Comparison of ENCODE assay signal across 9 cellular contexts in genomic region chr12:6937481-6938352, GRCh38. TPM values are rescaled to one million over a fixed set of nuclear protein-coding genes. Genes with fewer than 3 reads are reported as not detected.
DNase-seq lines count a peak whose midpoint lies in the region; ATAC-seq and TF ChIP-seq lines count a peak whose summit lies in the region.
"Had no signal": no experiment of that assay in that cellular context is flagged by ENCODE, and none has a peak within 500 bp of the region (broad histone marks: within the 10 kb centered on the region; RNA-seq: fewer than 3 reads in every experiment).

No MANE protein-coding gene starts in this region.

- H3K4me1 Mint-ChIP-seq in WTC11 (peaks cover 29% of the 10 kb centered on the region), immature natural killer cell (peaks cover 23 to 28% of the 10 kb centered on the region in 2 donors)

- CTCF ChIA-PET in WTC11 (lab: Charles Lee): interaction anchor here (0.6 to 6.9 kb wide), 21 partner anchors 8 to 176 kb away, joined by 3 to 93 read pairs (median 4); partner anchors contain the start of genes ATN1, CDCA3, ENO2 and LPCAT3

- H3K4me3 Mint-ChIP-seq in WTC11 (peak overlapping the region; percentile 69), immature natural killer cell (peak overlapping the region; percentile 77 to 85 (median 84))

- ATAC-seq in GM18873 (IDR thresholded peaks at IDR 0.05; ENCODE audit: low FRiP score, unreplicated experiment) (peak; percentile 83), HG03139 (IDR thresholded peaks at IDR 0.05; ENCODE audit: unreplicated experiment) (peak; percentile 84), WTC11 (peak; percentile 83)

- DNase-seq in AG08396 (ENCODE audit: low spot score) (peak; percentile 92), NCI-H2227 treated with DMSO at 0.1 percent for 48 hours (lab: John Stamatoyannopoulos, UW) (peak; percentile 86), WTC11 (ENCODE audit: low spot score) (peak; percentile 94), cardiac fibroblast (ENCODE audit: low read depth in 2 of 2) (peak; percentile 94 to 95), immature natural killer cell (peak; percentile 91 to 94 (median 94)), smooth muscle cell of the brain vasculature (ENCODE audit: low read depth, low spot score) (peak; percentile 90)

- H3K4me3 ChIP-seq in cardiac fibroblast (replicated peaks in 1 of 2; ENCODE audit: low read depth in 2 of 2, low read length in 2 of 2): peak overlapping the region; percentile 30 to 58

- TF ChIP-seq CTCF in WTC11 (IDR thresholded peaks at IDR 0.05): peak; percentile 92
- TF ChIP-seq CTCF in cardiac fibroblast (IDR thresholded peaks at IDR 0.05; ENCODE audit: low read depth, low read length): peak; percentile 95

- POLR2A ChIA-PET in WTC11 (lab: Charles Lee): interaction anchor here (0.6 to 4.3 kb wide), 14 partner anchors 8 to 188 kb away, joined by 3 to 44 read pairs (median 5); partner anchors contain the start of genes CDCA3, LPCAT3, SPSB2 and TPI1

- H3K27ac Mint-ChIP-seq in WTC11 (peak overlapping the region; percentile 93), immature natural killer cell (peak overlapping the region; percentile 69 to 91 (median 86))

- H3K9me3 Mint-ChIP-seq in WTC11 (no peaks in the 10 kb centered on the region), immature natural killer cell (no peaks in the 10 kb centered on the region)

- H3K27me3 Mint-ChIP-seq in WTC11 (ENCODE audit: low read depth) (no peaks in the 10 kb centered on the region), immature natural killer cell (ENCODE audit: low read depth in 3 of 3) (peaks cover 0 to 1% (median under 1%) of the 10 kb centered on the region in 3 donors)

- H3K36me3 Mint-ChIP-seq in WTC11 (peaks cover 40% of the 10 kb centered on the region), immature natural killer cell (peaks cover 0 to 8% (median 0%) of the 10 kb centered on the region in 3 donors)

TF ChIP-seq in WTC11, 78 proteins besides CTCF, POLR2A, EP300 and RAD21 (continues in another document):
- TF ChIP-seq ATF6 (CRISPR knock-in tag; IDR thresholded peaks at IDR 0.05) (no peak), USF2 (CRISPR knock-in tag; IDR thresholded peaks at IDR 0.05) (no peak; the same call in none of the 2 replicates), FOXJ3 (CRISPR knock-in tag; IDR thresholded peaks at IDR 0.05; ENCODE audit: borderline replicate concordance) (no peak; the same call in 1 of the 2 replicates), ATF3 (CRISPR knock-in tag; conservative IDR thresholded peaks at IDR 0.05) (no peak), JUN (CRISPR knock-in tag; IDR thresholded peaks at IDR 0.05) (no peak; the same call in 1 of the 2 replicates), RELA (CRISPR knock-in tag; IDR thresholded peaks at IDR 0.05; ENCODE audit: borderline replicate concordance) (peak; percentile 77; the same call in 1 of the 2 replicates), AR (CRISPR knock-in tag; IDR thresholded peaks at IDR 0.05) (no peak), CDX4 (CRISPR knock-in tag; IDR thresholded peaks at IDR 0.05; ENCODE audit: borderline replicate concordance) (no peak), RORB (CRISPR knock-in tag; IDR thresholded peaks at IDR 0.05) (no peak), ZNF219 (CRISPR knock-in tag; IDR thresholded peaks at IDR 0.05; ENCODE audit: borderline replicate concordance) (peak; percentile 82), KAT7 (CRISPR knock-in tag; IDR thresholded peaks at IDR 0.05; ENCODE audit: borderline replicate concordance) (peak; percentile 92; the same call in 1 of the 2 replicates), AFF4 (CRISPR knock-in tag; IDR thresholded peaks at IDR 0.05; ENCODE audit: borderline replicate concordance) (peak; percentile 93)

RNA-seq across cellular contexts. Expression of gene RNU7-1, which starts 5.9 kb away (rescaled TPM):
- not detected in 3 replicates for total RNA-seq in WTC11 (2021)
- not detected for polyA plus RNA-seq in immature natural killer cell
- total RNA-seq: T-helper 1 cell treated with Interleukin-12 subunit alpha and Interleukin-12 subunit beta and Interleukin-4 antibody, amounts not matched to agents 30 ng/mL and 1 ng/mL, for 36 hours had no signal

RNA-seq across cellular contexts. Expression of gene C12orf57, which starts 6.1 kb away (rescaled TPM):
- total RNA-seq in WTC11 (2021): 158 to 181 TPM (median 172 TPM) in 3 replicates
- polyA plus RNA-seq in immature natural killer cell: 100 to 1,000 TPM in 2 of 3 donors, 10 to 100 TPM in 1; 83.7 to 315 (median 170) TPM

RNA-seq across cellular contexts. Expression of gene ATN1, which starts 10.0 kb away (rescaled TPM):
- 80.0 to 87.1 TPM (median 80.5 TPM) in 3 replicates for total RNA-seq in WTC11 (2021)
- polyA plus RNA-seq in immature natural killer cell: 1 to 10 TPM in 2 of 3 donors, not detected in 1; 1.0 to 2.1 TPM

RNA-seq across cellular contexts. Expression of gene PTPN6, which starts 13.4 kb away (rescaled TPM):
- total RNA-seq in WTC11 (2021): 27.1 to 34.7 TPM (median 34.5 TPM) in 3 replicates
- 100 to 1,000 TPM; 231 to 513 (median 294) TPM for polyA plus RNA-seq in immature natural killer cell

RNA-seq across cellular contexts. Expression of gene ENO2, which starts 23.3 kb away (rescaled TPM):
- 118 to 170 TPM (median 165 TPM) in 3 replicates for total RNA-seq in WTC11 (2021)
- polyA plus RNA-seq in immature natural killer cell: 1 to 10 TPM; 2.0 to 6.5 (median 3.8) TPM

Comparison
In these comparisons a context has a peak if more than half of its experiments do, and no peak if none do; other contexts are left out.
1. Peak in every context shown above with its lines: DNase-seq, ATAC-seq and H3K4me3 ChIP-seq.